12 cellular contexts compared by ENCODE assay signal in genomic region chr7:70354409-70355169, GRCh38.
DNase-seq lines count a peak whose midpoint lies in the region; ATAC-seq and TF ChIP-seq lines count a peak whose summit lies in the region.
"Had no signal": no experiment of that assay in that cellular context is flagged by ENCODE, and none has a peak within 500 bp of the region (broad histone marks: within the 10 kb centered on the region; RNA-seq: fewer than 3 reads in every experiment).

No MANE protein-coding gene starts in this region.

- H3K9ac ChIP-seq in DND-41 (ENCODE audit: low read depth, low read length): no peak overlapping the region

- ATAC-seq in DND-41 (ENCODE audit: insufficient read depth, low read depth): peak; percentile 74
- ATAC-seq in left colon: peak; percentile 71
- no peak for ATAC-seq in GM21423 (IDR thresholded peaks at IDR 0.05; ENCODE audit: unreplicated experiment)
- ATAC-seq in HG03175 (IDR thresholded peaks at IDR 0.05; ENCODE audit: unreplicated experiment): no peak

- no peaks in the 10 kb centered on the region for H3K79me2 ChIP-seq in DND-41 (ENCODE audit: insufficient read depth, low read length)

- H3K27ac ChIP-seq in DND-41 (ENCODE audit: low read length) (peak overlapping the region; percentile 18; the same call in 1 of the 2 replicates), WERI-Rb-1 (peak overlapping the region; percentile 63)
- H3K27ac ChIP-seq: ascending aorta had no signal

- H2AFZ ChIP-seq in DND-41 (ENCODE audit: low read depth, low read length): no peak overlapping the region

- H3K36me3 ChIP-seq in DND-41 (ENCODE audit: insufficient read depth, low read length) (no peaks in the 10 kb centered on the region), WERI-Rb-1 (no peaks in the 10 kb centered on the region)
- H3K36me3 ChIP-seq: ascending aorta had no signal

- no peaks in the 10 kb centered on the region for H3K9me3 ChIP-seq in DND-41 (ENCODE audit: insufficient read depth, low read length, severe bottlenecking)
- no peaks in the 10 kb centered on the region for H3K9me3 ChIP-seq in WERI-Rb-1 (ENCODE audit: severe bottlenecking)
- H3K9me3 ChIP-seq: ascending aorta had no signal

- TF ChIP-seq CTCF in DND-41 (IDR thresholded peaks at IDR 0.05; ENCODE audit: borderline replicate concordance, extremely low read depth, low read length, poor library complexity, severe bottlenecking): no peak
- no peak for TF ChIP-seq CTCF in WERI-Rb-1 (IDR thresholded peaks at IDR 0.05; ENCODE audit: low read depth, low read length)

- intact Hi-C loops in left colon (cut with DNase I, micrococcal nuclease): no loop called here

- no peak overlapping the region for H3K4me2 ChIP-seq in DND-41 (ENCODE audit: insufficient read depth, low read length)

- no peak overlapping the region for H3K4me3 ChIP-seq in DND-41 (ENCODE audit: low read depth in 1 of 2, low read length in 2 of 2)
- peak overlapping the region; percentile 30 for H3K4me3 ChIP-seq in WERI-Rb-1 (ENCODE audit: low read depth, low read length)
- H3K4me3 ChIP-seq: ascending aorta had no signal

- H3K27me3 ChIP-seq in DND-41 (ENCODE audit: insufficient read depth, low read length, poor library complexity) (no peaks in the 10 kb centered on the region), WERI-Rb-1 (ENCODE audit: insufficient read depth, low read depth, severe bottlenecking) (no peaks in the 10 kb centered on the region)
- H3K27me3 ChIP-seq: ascending aorta had no signal

- peak; percentile 8 for DNase-seq in AG08396 (ENCODE audit: low spot score)
- DNase-seq in DND-41: peak; percentile 20
- peak; percentile 64 for DNase-seq in WERI-Rb-1
- DNase-seq in left colon: no peak
- DNase-seq in GDM1 (lab: John Stamatoyannopoulos, UW): no peak
- no peak for DNase-seq in MV-4-11 (lab: John Stamatoyannopoulos, UW)
- DNase-seq: activated T-cell treated with anti-CD3 and anti-CD28 coated beads, Interleukin-2, amount 50 U/mL, for 4 hours; NCI-H1048; OCI-M1 had no signal

- no peaks in the 10 kb centered on the region for H4K20me1 ChIP-seq in DND-41 (ENCODE audit: insufficient read depth, low read length)

- H3K4me1 ChIP-seq in DND-41 (ENCODE audit: insufficient read depth, low read length): peaks cover 13% of the 10 kb centered on the region

Comparison
In these comparisons a context has a peak if more than half of its experiments do, and no peak if none do; other contexts are left out.
1. DNase-seq: peak in AG08396 (single experiment), DND-41 (single experiment) and WERI-Rb-1 (single experiment); none in left colon (0 of 2), GDM1 (single experiment) and MV-4-11 (single experiment).
2. ATAC-seq: peak in DND-41 (single experiment) and left colon (single experiment); none in GM21423 (single experiment) and HG03175 (single experiment).